ENCODE assay signal across 18 cellular contexts in the genomic region with DNA sequence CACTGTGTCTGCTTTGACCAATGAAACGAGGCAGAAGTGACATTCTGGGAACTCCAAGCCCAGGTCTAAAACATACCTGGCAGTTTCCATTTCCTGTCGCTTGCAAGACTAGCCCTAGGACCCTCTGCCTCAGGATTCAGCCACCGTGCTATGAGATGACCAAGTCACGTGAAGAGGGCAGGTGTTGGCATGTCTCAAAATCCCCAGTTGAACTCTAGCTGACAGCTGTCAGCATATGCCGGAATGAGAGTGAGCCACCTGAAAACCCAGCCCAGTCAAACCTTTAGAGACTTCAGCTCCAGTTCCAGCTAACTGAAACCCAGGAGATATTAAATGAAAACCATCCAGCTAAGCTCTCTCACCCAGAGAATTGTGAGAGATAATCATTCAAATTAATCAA.
DNase-seq lines count a peak whose midpoint lies in the region; ATAC-seq and TF ChIP-seq lines count a peak whose summit lies in the region.
"Had no signal": no experiment of that assay in that cellular context is flagged by ENCODE, and none has a peak within 500 bp of the region (broad histone marks: within the 10 kb centered on the region; RNA-seq: fewer than 3 reads in every experiment).

No MANE protein-coding gene starts in this region.

- no peaks in the 10 kb centered on the region for H3K4me1 ChIP-seq in psoas muscle
- H3K4me1 ChIP-seq: A549, Peyer's patch, SJCRH30 had no signal

- intact Hi-C loops in psoas muscle (cut with DNase I), result no loop called here

- H3K4me3 ChIP-seq in psoas muscle, result peak overlapping the region; percentile 35
- H3K4me3 ChIP-seq: A549, Peyer's patch, SJCRH30 had no signal

- H3K27me3 ChIP-seq in psoas muscle (ENCODE audit: insufficient read depth in 3 of 3, low read length in 2 of 3), result no peaks in the 10 kb centered on the region
- H3K27me3 ChIP-seq: Peyer's patch, SJCRH30 had no signal

- H3K27ac ChIP-seq in psoas muscle, result no peak overlapping the region
- H3K27ac ChIP-seq: A549, Peyer's patch, SJCRH30 had no signal

- ATAC-seq in psoas muscle (peak in 3 of 4 donors; percentile 35 to 81 (median 70)), HG03378 (IDR thresholded peaks at IDR 0.05; ENCODE audit: unreplicated experiment) (no peak), HG02678 (IDR thresholded peaks at IDR 0.05; ENCODE audit: unreplicated experiment) (no peak)
- ATAC-seq in stimulated activated naive CD8-positive, alpha-beta T cell treated with anti-CD3 and anti-CD28 coated beads, Interleukin-15, Interleukin-2, amounts not matched to agents 100 U/mL and 50 U/mL, for 24 hours, result no peak
- ATAC-seq: A549, T-cell had no signal

- no peaks in the 10 kb centered on the region for H3K36me3 ChIP-seq in psoas muscle (ENCODE audit: insufficient read depth in 1 of 2, low read depth in 1 of 2)
- H3K36me3 ChIP-seq: Peyer's patch, SJCRH30 had no signal

- DNase-seq in NCI-H524 (lab: John Stamatoyannopoulos, UW) (peak; percentile 35 to 68), NCI-H524 treated with DMSO at 0.1 percent for 48 hours (lab: John Stamatoyannopoulos, UW) (no peak), NCI-H2171 treated with DMSO at 0.1 percent for 48 hours (lab: John Stamatoyannopoulos, UW) (peak; percentile 87), SHP77 treated with DMSO at 0.1 percent for 48 hours (lab: John Stamatoyannopoulos, UW) (peak; percentile 17), psoas muscle (no peak)
- DNase-seq in stimulated activated naive CD8-positive, alpha-beta T cell treated with anti-CD3 and anti-CD28 coated beads, Interleukin-15, Interleukin-2, amounts not matched to agents 100 U/mL and 50 U/mL, for 24 hours, result no peak
- DNase-seq: GOT3, HCEC 1CT, KG1, NCI-H1092, NCI-H1436 treated with DMSO at 0.1 percent for 48 hours, NCI-H2029 treated with DMSO at 0.1 percent for 48 hours, Peyer's patch, SJCRH30, T-cell had no signal

- 36 to 41% (median 40%) methylated on average over 5 of the region's 5 CpGs for WGBS in psoas muscle, 3 donors

- no peaks in the 10 kb centered on the region for H3K9me3 ChIP-seq in psoas muscle
- H3K9me3 ChIP-seq: A549, Peyer's patch, SJCRH30 had no signal

- no peak for TF ChIP-seq CTCF in psoas muscle (IDR thresholded peaks at IDR 0.05)

Comparison
In these comparisons a context has a peak if more than half of its experiments do, and no peak if none do; other contexts are left out.
1. DNase-seq: peak in NCI-H524 (2 of 2), NCI-H2171 treated with DMSO at 0.1 percent for 48 hours (single experiment) and SHP77 treated with DMSO at 0.1 percent for 48 hours (single experiment); none in NCI-H524 treated with DMSO at 0.1 percent for 48 hours (single experiment), psoas muscle (0 of 2) and stimulated activated naive CD8-positive, alpha-beta T cell treated with anti-CD3 and anti-CD28 coated beads, Interleukin-15, Interleukin-2, amounts not matched to agents 100 U/mL and 50 U/mL, for 24 hours (single experiment).
2. ATAC-seq: peak in psoas muscle (3 of 4); none in HG03378 (single experiment), HG02678 (single experiment) and stimulated activated naive CD8-positive, alpha-beta T cell treated with anti-CD3 and anti-CD28 coated beads, Interleukin-15, Interleukin-2, amounts not matched to agents 100 U/mL and 50 U/mL, for 24 hours (single experiment).